In genomic region chr4:30718889-30719252, GRCh38 we compare ENCODE assay signal across 1 cellular context.
TF ChIP-seq lines count a peak whose summit lies in the region.

No MANE protein-coding gene starts in this region.

TF ChIP-seq in IMR-90, 13 proteins besides CTCF, POLR2A, EP300 and RAD21:
- no peak; the same call in 1 of the 2 replicates for TF ChIP-seq MAZ (IDR thresholded peaks at IDR 0.05; ENCODE audit: borderline replicate concordance, low read depth, low read length)
- no peak for TF ChIP-seq MAFK (IDR thresholded peaks at IDR 0.05; ENCODE audit: low read depth, low read length)
- no peak for TF ChIP-seq FOS (IDR thresholded peaks at IDR 0.05; ENCODE audit: low read depth, low read length)
- no peak for TF ChIP-seq RCOR1 (IDR thresholded peaks at IDR 0.05; ENCODE audit: insufficient replicate concordance, low read length)
- TF ChIP-seq RFX5 (IDR thresholded peaks at IDR 0.05; ENCODE audit: low read depth, low read length), result no peak
- no peak; the same call in 1 of the 2 replicates for TF ChIP-seq MXI1 (IDR thresholded peaks at IDR 0.05; ENCODE audit: borderline replicate concordance, low read depth, low read length)
- TF ChIP-seq BHLHE40 (IDR thresholded peaks at IDR 0.05; ENCODE audit: low read depth, low read length), result no peak
- TF ChIP-seq, protein P1, sequence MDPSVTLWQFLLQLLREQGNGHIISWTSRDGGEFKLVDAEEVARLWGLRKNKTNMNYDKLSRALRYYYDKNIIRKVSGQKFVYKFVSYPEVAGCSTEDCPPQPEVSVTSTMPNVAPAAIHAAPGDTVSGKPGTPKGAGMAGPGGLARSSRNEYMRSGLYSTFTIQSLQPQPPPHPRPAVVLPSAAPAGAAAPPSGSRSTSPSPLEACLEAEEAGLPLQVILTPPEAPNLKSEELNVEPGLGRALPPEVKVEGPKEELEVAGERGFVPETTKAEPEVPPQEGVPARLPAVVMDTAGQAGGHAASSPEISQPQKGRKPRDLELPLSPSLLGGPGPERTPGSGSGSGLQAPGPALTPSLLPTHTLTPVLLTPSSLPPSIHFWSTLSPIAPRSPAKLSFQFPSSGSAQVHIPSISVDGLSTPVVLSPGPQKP (IDR thresholded peaks at IDR 0.05; ENCODE audit: borderline replicate concordance, low read depth, low read length), result no peak
- no peak for TF ChIP-seq CHD1 (IDR thresholded peaks at IDR 0.05; ENCODE audit: low read depth, low read length)
- no peak for TF ChIP-seq CEBPB (IDR thresholded peaks at IDR 0.05; ENCODE audit: low read depth, low read length)
- no peak for TF ChIP-seq NFE2L2 (IDR thresholded peaks at IDR 0.05; ENCODE audit: low read depth, low read length)
- TF ChIP-seq USF2 (IDR thresholded peaks at IDR 0.05; ENCODE audit: low read depth, low read length), result no peak
- TF ChIP-seq SMC3 (IDR thresholded peaks at IDR 0.05; ENCODE audit: low read depth, low read length), result no peak
